Comparison of ENCODE assay signal across 25 cellular contexts in the genomic region with DNA sequence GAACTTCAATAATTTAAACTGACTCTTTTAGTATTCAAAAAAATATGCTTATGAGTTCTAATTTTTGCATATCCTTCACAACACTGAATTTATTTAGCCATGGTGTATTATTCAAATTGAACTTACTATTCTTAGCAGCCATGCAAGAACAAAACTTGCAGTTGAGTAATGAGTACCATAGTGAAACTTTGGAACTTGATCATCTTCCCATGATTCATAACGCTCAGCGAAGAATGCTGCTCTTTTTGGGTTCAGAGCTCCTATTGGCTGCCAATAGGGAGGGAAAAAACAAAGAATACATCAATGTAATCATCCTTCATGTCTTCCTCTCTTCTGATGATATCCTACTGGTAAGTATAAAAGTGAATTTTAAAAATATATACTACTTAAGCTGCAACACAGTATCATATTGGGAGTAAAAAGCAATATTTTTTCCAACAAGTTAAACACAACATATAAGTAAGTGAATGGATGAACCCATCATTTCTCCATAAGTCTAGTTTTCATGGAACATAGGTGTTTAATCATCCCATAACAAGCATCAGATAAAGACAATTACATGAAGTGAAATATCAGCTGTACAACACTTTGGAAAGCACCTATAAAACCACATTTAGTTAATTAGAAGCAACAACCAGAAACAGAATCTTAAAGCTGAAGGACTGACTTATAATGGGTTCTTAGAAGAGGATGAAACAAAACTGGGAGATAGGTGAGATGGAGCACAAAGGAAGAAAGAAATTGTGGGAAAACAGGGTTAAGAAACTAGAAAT.
DNase-seq lines count a peak whose midpoint lies in the region; ATAC-seq, FAIRE-seq and TF ChIP-seq lines count a peak whose summit lies in the region.
"Had no signal": no experiment of that assay in that cellular context is flagged by ENCODE, and none has a peak within 500 bp of the region (broad histone marks: within the 10 kb centered on the region; RNA-seq: fewer than 3 reads in every experiment).

No MANE protein-coding gene starts in this region.

- H3K27me3 ChIP-seq in GM12878 (replicated peaks in 1 of 2; ENCODE audit: control insufficient read depth in 2 of 2, insufficient read depth in 2 of 2, low read length in 1 of 2) (no peaks in the 10 kb centered on the region), Peyer's patch (no peaks in the 10 kb centered on the region)
- H3K27me3 ChIP-seq: heart left ventricle, ovary, spleen, tibial artery had no signal

- TF ChIP-seq EP300 in GM12878 (IDR thresholded peaks at IDR 0.05; ENCODE audit: borderline replicate concordance in 1 of 2, control insufficient read depth in 1 of 2, low read depth in 2 of 2, low read length in 2 of 2): no peak

- intact Hi-C loops in GM12878 (cut with micrococcal nuclease; ENCODE audit: unreplicated experiment): no loop called here

- SMC1A ChIA-PET in GM12878 (lab: Charles Lee; ENCODE audit: uncharacterized antibody, unreplicated experiment): interaction anchor here (0.5 to 1.3 kb wide), 2 partner anchors 14 to 40 kb away, joined by 3 read pairs; no protein-coding TSS in a partner anchor

- H3K9me3 Mint-ChIP-seq in stimulated activated naive CD8-positive, alpha-beta T cell treated with anti-CD3 and anti-CD28 coated beads, Interleukin-15, amount 100 ng/mL, for 72 hours: peaks cover 0 to 3% of the 10 kb centered on the region in 2 donors
- H3K9me3 Mint-ChIP-seq: CD4-positive, alpha-beta T cell had no signal

- no peaks in the 10 kb centered on the region for H3K36me3 ChIP-seq in GM12878 (ENCODE audit: control insufficient read depth in 2 of 2, insufficient read depth in 2 of 2, low read length in 1 of 2)
- no peaks in the 10 kb centered on the region for H3K36me3 ChIP-seq in Peyer's patch
- H3K36me3 ChIP-seq: ovary had no signal

- H3K27ac Mint-ChIP-seq in stimulated activated naive CD8-positive, alpha-beta T cell treated with anti-CD3 and anti-CD28 coated beads, Interleukin-15, amount 100 ng/mL, for 72 hours: peak overlapping the region in 1 of 2 donors; percentile 34
- H3K27ac Mint-ChIP-seq: CD4-positive, alpha-beta T cell had no signal

- FAIRE-seq in GM12878 (lab: Jason Lieb, UNC): peak; percentile 75
- FAIRE-seq: A204.1 had no signal

- no peak overlapping the region for H3K4me2 ChIP-seq in GM12878 (ENCODE audit: control insufficient read depth, insufficient read depth)

- H3K79me2 ChIP-seq in GM12878 (ENCODE audit: control insufficient read depth, insufficient read depth, low read length): no peaks in the 10 kb centered on the region

- CTCF ChIA-PET in GM12878 (lab: Yijun Ruan, JAX): no interaction called here

- no peak for TF ChIP-seq POLR2A in GM12878 (IDR thresholded peaks at IDR 0.05; ENCODE audit: low read depth, low read length)
- no peak for TF ChIP-seq POLR2A in Peyer's patch (IDR thresholded peaks at IDR 0.05)

- no peak overlapping the region for H2AFZ ChIP-seq in GM12878 (ENCODE audit: control insufficient read depth, low read depth, low read length)

- no peak overlapping the region for H3K4me3 ChIP-seq in GM12878
- H3K4me3 ChIP-seq in Peyer's patch: no peak overlapping the region
- H3K4me3 ChIP-seq: heart left ventricle, lung, mucosa of descending colon, ovary, spleen, tibial artery had no signal

- BruUV-seq in GM12878 (replicated peaks; lab: Mats Ljungman, UMichigan): no TSS peak

- H3K4me3 Mint-ChIP-seq in stimulated activated naive CD8-positive, alpha-beta T cell treated with anti-CD3 and anti-CD28 coated beads, Interleukin-15, amount 100 ng/mL, for 72 hours: no peak overlapping the region
- H3K4me3 Mint-ChIP-seq: CD4-positive, alpha-beta T cell had no signal

- H3K27ac ChIP-seq in GM12878 (ENCODE audit: control insufficient read depth, insufficient read depth) (no peak overlapping the region), Peyer's patch (no peak overlapping the region)
- H3K27ac ChIP-seq: epithelial cell of prostate, heart left ventricle, ovary, spleen, tibial artery had no signal

- H3K27me3 Mint-ChIP-seq in stimulated activated naive CD8-positive, alpha-beta T cell treated with anti-CD3 and anti-CD28 coated beads, Interleukin-15, amount 100 ng/mL, for 72 hours: no peaks in the 10 kb centered on the region
- H3K27me3 Mint-ChIP-seq: CD4-positive, alpha-beta T cell had no signal

- ATAC-seq in GM12878 (peak; percentile 69), HG03045 (IDR thresholded peaks at IDR 0.05; ENCODE audit: unreplicated experiment) (no peak)
- peak; percentile 86 for ATAC-seq in stimulated activated naive CD8-positive, alpha-beta T cell treated with anti-CD3 and anti-CD28 coated beads, Interleukin-15, amount 100 ng/mL, for 72 hours
- ATAC-seq: HCT116, heart left ventricle, mucosa of descending colon had no signal

- TF ChIP-seq CTCF in GM12878 (IDR thresholded peaks at IDR 0.05 in 2 of 3, conservative IDR thresholded peaks at IDR 0.05 in 1 of 3; ENCODE audit: control insufficient read depth in 2 of 3, extremely low read depth in 1 of 3, insufficient read depth in 1 of 3, low read depth in 3 of 3, low read length in 3 of 3) (no peak), Peyer's patch (IDR thresholded peaks at IDR 0.05) (no peak)

- no peaks in the 10 kb centered on the region for H3K4me1 ChIP-seq in GM12878 (ENCODE audit: control insufficient read depth, insufficient read depth, low read length)
- H3K4me1 ChIP-seq in Peyer's patch: no peaks in the 10 kb centered on the region
- H3K4me1 ChIP-seq: heart left ventricle, spleen, tibial artery had no signal

- no peaks in the 10 kb centered on the region for H4K20me1 ChIP-seq in GM12878 (ENCODE audit: control insufficient read depth, insufficient read depth)

- TF ChIP-seq RAD21 in GM12878 (IDR thresholded peaks at IDR 0.05; ENCODE audit: insufficient read depth, low read depth, low read length): no peak

- in situ Hi-C loops in GM12878 (cut with MboI): no loop called here

- DNase-seq in activated CD4-positive, alpha-beta T cell treated with anti-CD3 and anti-CD28 coated beads for 48 hours: peak; percentile 24
- DNase-seq in activated CD4-positive, alpha-beta T cell treated with anti-CD3 and anti-CD28 coated beads, Interleukin-2, amount 50 U/mL, for 4 hours: no peak
- peak; percentile 25 for DNase-seq in stimulated activated CD4-positive, alpha-beta T cell treated with anti-CD3 and anti-CD28 coated beads, Interleukin-15, amount 100 ng/mL, for 24 hours
- no peak for DNase-seq in stimulated activated CD4-positive, alpha-beta T cell treated with anti-CD3 and anti-CD28 coated beads, Interleukin-2, amount 100 ng/mL, for 24 hours
- DNase-seq in GM12878 (ENCODE audit: low read depth, low spot score) (no peak), Peyer's patch (no peak)
- DNase-seq in stimulated activated naive CD8-positive, alpha-beta T cell treated with anti-CD3 and anti-CD28 coated beads, Interleukin-15, amount 100 ng/mL, for 72 hours: no peak
- DNase-seq: activated gamma-delta T cell treated with Interleukin-2 at 50 U/mL for 16 hours; anterior cingulate cortex; CD4-positive, alpha-beta T cell; effector CD8-positive, alpha-beta T cell; foreskin fibroblast; heart left ventricle; mucosa of descending colon; NCI-H2107; NCI-H446; ovary; retina; spleen; tibial artery had no signal

- H3K4me1 Mint-ChIP-seq in stimulated activated naive CD8-positive, alpha-beta T cell treated with anti-CD3 and anti-CD28 coated beads, Interleukin-15, amount 100 ng/mL, for 72 hours: peaks cover 6% of the 10 kb centered on the region

- H3K9me3 ChIP-seq in GM12878 (replicated peaks; ENCODE audit: control insufficient read depth, insufficient read depth, low read length): no peaks in the 10 kb centered on the region; the same call in 1 of the 3 replicates
- H3K9me3 ChIP-seq in Peyer's patch: no peaks in the 10 kb centered on the region
- H3K9me3 ChIP-seq: heart left ventricle, mucosa of descending colon, ovary, spleen, tibial artery had no signal

- WGBS in GM12878 (ENCODE audit: insufficient coverage, insufficient replicate concordance, low lambda C conversion rate, missing lambda C conversion rate): 15% methylated on average over 2 of the region's 2 CpGs

- RAD21 ChIA-PET in GM12878 (lab: Charles Lee; ENCODE audit: unreplicated experiment): interaction anchor here (0.5 to 1.0 kb wide), 2 partner anchors 48 to 525 kb away, joined by 3 read pairs; no protein-coding TSS in a partner anchor

- POLR2A ChIA-PET in GM12878 (lab: Charles Lee): interaction anchor here (0.7 kb wide), 1 partner anchor 8 kb away, joined by 4 read pairs; no protein-coding TSS in a partner anchor

- no peak overlapping the region for H3K9ac ChIP-seq in GM12878 (ENCODE audit: control insufficient read depth, insufficient read depth, low read length)

TF ChIP-seq in GM12878, 131 proteins besides CTCF, POLR2A, EP300 and RAD21 (continues in another document):
- TF ChIP-seq EGR1 (IDR thresholded peaks at IDR 0.05; ENCODE audit: borderline replicate concordance in 1 of 2, low read depth in 2 of 2, low read length in 2 of 2): no peak
- no peak for TF ChIP-seq SUZ12 (IDR thresholded peaks at IDR 0.05; ENCODE audit: unreplicated experiment)
- TF ChIP-seq, protein P1, sequence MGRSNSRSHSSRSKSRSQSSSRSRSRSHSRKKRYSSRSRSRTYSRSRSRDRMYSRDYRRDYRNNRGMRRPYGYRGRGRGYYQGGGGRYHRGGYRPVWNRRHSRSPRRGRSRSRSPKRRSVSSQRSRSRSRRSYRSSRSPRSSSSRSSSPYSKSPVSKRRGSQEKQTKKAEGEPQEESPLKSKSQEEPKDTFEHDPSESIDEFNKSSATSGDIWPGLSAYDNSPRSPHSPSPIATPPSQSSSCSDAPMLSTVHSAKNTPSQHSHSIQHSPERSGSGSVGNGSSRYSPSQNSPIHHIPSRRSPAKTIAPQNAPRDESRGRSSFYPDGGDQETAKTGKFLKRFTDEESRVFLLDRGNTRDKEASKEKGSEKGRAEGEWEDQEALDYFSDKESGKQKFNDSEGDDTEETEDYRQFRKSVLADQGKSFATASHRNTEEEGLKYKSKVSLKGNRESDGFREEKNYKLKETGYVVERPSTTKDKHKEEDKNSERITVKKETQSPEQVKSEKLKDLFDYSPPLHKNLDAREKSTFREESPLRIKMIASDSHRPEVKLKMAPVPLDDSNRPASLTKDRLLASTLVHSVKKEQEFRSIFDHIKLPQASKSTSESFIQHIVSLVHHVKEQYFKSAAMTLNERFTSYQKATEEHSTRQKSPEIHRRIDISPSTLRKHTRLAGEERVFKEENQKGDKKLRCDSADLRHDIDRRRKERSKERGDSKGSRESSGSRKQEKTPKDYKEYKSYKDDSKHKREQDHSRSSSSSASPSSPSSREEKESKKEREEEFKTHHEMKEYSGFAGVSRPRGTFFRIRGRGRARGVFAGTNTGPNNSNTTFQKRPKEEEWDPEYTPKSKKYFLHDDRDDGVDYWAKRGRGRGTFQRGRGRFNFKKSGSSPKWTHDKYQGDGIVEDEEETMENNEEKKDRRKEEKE (IDR thresholded peaks at IDR 0.05): no peak
- TF ChIP-seq POLR2AphosphoS5 (IDR thresholded peaks at IDR 0.05; ENCODE audit: low read length): no peak
- no peak for TF ChIP-seq FOXK2 (IDR thresholded peaks at IDR 0.05)
- TF ChIP-seq CHD4 (IDR thresholded peaks at IDR 0.05): no peak
- TF ChIP-seq SREBF2 (IDR thresholded peaks at IDR 0.05; ENCODE audit: low read length): no peak
- no peak for TF ChIP-seq CHD2 (IDR thresholded peaks at IDR 0.05; ENCODE audit: borderline replicate concordance, low read depth, low read length)

Comparison
In these comparisons a context has a peak if more than half of its experiments do, and no peak if none do; other contexts are left out.
1. DNase-seq: peak in activated CD4-positive, alpha-beta T cell treated with anti-CD3 and anti-CD28 coated beads for 48 hours (single experiment) and stimulated activated CD4-positive, alpha-beta T cell treated with anti-CD3 and anti-CD28 coated beads, Interleukin-15, amount 100 ng/mL, for 24 hours (single experiment); none in activated CD4-positive, alpha-beta T cell treated with anti-CD3 and anti-CD28 coated beads, Interleukin-2, amount 50 U/mL, for 4 hours (0 of 2), stimulated activated CD4-positive, alpha-beta T cell treated with anti-CD3 and anti-CD28 coated beads, Interleukin-2, amount 100 ng/mL, for 24 hours (0 of 2), GM12878 (single experiment), stimulated activated naive CD8-positive, alpha-beta T cell treated with anti-CD3 and anti-CD28 coated beads, Interleukin-15, amount 100 ng/mL, for 72 hours (0 of 2) and Peyer's patch (0 of 3).